ENCODE assay signal across 8 cellular contexts in the genomic region with DNA sequence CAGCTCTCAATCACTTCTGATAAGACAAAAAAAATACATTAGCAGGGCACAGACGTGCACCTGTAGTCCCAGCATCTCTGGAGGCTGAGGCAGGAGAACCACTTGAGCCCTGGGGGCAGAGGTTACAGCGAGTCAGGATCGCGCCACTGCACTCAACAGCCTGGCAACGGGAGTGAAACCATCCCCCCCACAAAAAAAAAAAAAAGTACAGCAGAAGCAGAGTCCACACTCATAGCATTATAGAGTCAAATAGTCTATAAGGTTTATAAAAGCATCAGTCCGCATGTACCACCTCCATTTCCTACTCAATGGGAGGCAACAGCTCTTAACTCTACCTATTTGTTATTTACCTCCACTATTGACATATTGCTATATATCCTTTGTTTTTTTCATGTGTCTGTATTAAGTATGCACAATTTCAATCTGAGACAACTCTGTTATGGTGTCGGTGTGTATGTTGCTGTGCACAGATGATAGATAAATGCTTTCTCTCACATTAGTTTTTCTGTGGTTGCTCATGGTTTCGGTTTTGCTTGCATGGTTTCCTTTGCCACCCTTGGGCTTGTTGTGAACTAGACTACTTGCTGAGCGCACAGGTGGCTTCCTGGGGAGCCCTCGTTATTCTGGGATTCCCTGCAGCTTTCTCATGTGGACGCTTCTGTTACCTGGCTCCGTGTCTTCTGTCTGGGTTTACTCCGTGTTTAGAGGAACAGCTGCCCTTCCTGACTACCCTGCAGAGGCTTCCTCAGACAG. TPM values are rescaled to one million over a fixed set of nuclear protein-coding genes. Genes with fewer than 3 reads are reported as not detected.
DNase-seq lines count a peak whose midpoint lies in the region; ATAC-seq and TF ChIP-seq lines count a peak whose summit lies in the region.

No MANE protein-coding gene starts in this region.

- H3K9me3 Mint-ChIP-seq in activated naive CD4-positive, alpha-beta T cell treated with anti-CD3 and anti-CD28 coated beads, Interleukin-2, amount 50 U/mL, for 72 hours: no peaks in the 10 kb centered on the region
- no peaks in the 10 kb centered on the region for H3K9me3 Mint-ChIP-seq in progenitor cell of endocrine pancreas (ENCODE audit: low read depth)

- no peaks in the 10 kb centered on the region for H3K27me3 Mint-ChIP-seq in progenitor cell of endocrine pancreas

- no peak for TF ChIP-seq CTCF in right atrium auricular region (IDR thresholded peaks at IDR 0.05)
- no peak for TF ChIP-seq CTCF in progenitor cell of endocrine pancreas (IDR thresholded peaks at IDR 0.05; ENCODE audit: unreplicated experiment)

- ATAC-seq in GM18498 (IDR thresholded peaks at IDR 0.05; ENCODE audit: unreplicated experiment): peak; percentile 99
- ATAC-seq in GM21723 (IDR thresholded peaks at IDR 0.05; ENCODE audit: unreplicated experiment): peak; percentile 98
- ATAC-seq in activated naive CD4-positive, alpha-beta T cell treated with anti-CD3 and anti-CD28 coated beads, Interleukin-2, amount 50 U/mL, for 72 hours: peak; percentile 95 to 98
- ATAC-seq in stimulated activated naive CD8-positive, alpha-beta T cell treated with anti-CD3 and anti-CD28 coated beads, Interleukin-15, Interleukin-2, amounts not matched to agents 100 U/mL and 50 U/mL, for 24 hours: peak; percentile 95

- H3K9me3 ChIP-seq in right atrium auricular region: no peaks in the 10 kb centered on the region

- no peaks in the 10 kb centered on the region for H3K27me3 ChIP-seq in right atrium auricular region

- no peak overlapping the region for H3K4me3 ChIP-seq in right atrium auricular region

- DNase-seq in NCI-H1417 treated with DMSO at 0.1 percent for 48 hours (lab: John Stamatoyannopoulos, UW) (peak; percentile 32), amygdala (lab: John Stamatoyannopoulos, UW) (no peak), right atrium auricular region (ENCODE audit: low spot score) (no peak), progenitor cell of endocrine pancreas (ENCODE audit: low spot score, unreplicated experiment) (no peak)
- peak in 1 of 2 donors; percentile 54 for DNase-seq in activated naive CD4-positive, alpha-beta T cell treated with anti-CD3 and anti-CD28 coated beads, Interleukin-2, amount 50 U/mL, for 72 hours (ENCODE audit: low spot score in 2 of 2)
- peak; percentile 53 for DNase-seq in stimulated activated naive CD8-positive, alpha-beta T cell treated with anti-CD3 and anti-CD28 coated beads, Interleukin-15, Interleukin-2, amounts not matched to agents 100 U/mL and 50 U/mL, for 24 hours

- H3K4me1 ChIP-seq in right atrium auricular region: no peaks in the 10 kb centered on the region

- no peak overlapping the region for H3K4me3 Mint-ChIP-seq in progenitor cell of endocrine pancreas (ENCODE audit: low read depth)

- H3K27ac Mint-ChIP-seq in activated naive CD4-positive, alpha-beta T cell treated with anti-CD3 and anti-CD28 coated beads, Interleukin-2, amount 50 U/mL, for 72 hours: peak overlapping the region in 1 of 2 donors; percentile 22
- H3K27ac Mint-ChIP-seq in progenitor cell of endocrine pancreas: no peak overlapping the region

- no peak overlapping the region for H3K27ac ChIP-seq in right atrium auricular region

- no peaks in the 10 kb centered on the region for H3K36me3 Mint-ChIP-seq in activated naive CD4-positive, alpha-beta T cell treated with anti-CD3 and anti-CD28 coated beads, Interleukin-2, amount 50 U/mL, for 72 hours
- H3K36me3 Mint-ChIP-seq in progenitor cell of endocrine pancreas (ENCODE audit: insufficient read depth): peaks cover 26% of the 10 kb centered on the region

- H3K36me3 ChIP-seq in right atrium auricular region: no peaks in the 10 kb centered on the region

- no peaks in the 10 kb centered on the region for H3K4me1 Mint-ChIP-seq in progenitor cell of endocrine pancreas (ENCODE audit: low read depth)

RNA-seq across cellular contexts. Expression of a gene that starts 40.4 kb away (rescaled TPM):
- 1 to 10 TPM in 1 of 2 donors, under 1 TPM in 1; 0.55 to 1.2 TPM for total RNA-seq in activated naive CD4-positive, alpha-beta T cell treated with anti-CD3 and anti-CD28 coated beads, Interleukin-2, amount 50 U/mL, for 72 hours
- total RNA-seq in right atrium auricular region: 1 to 10 TPM; 1.3 to 3.1 TPM
- total RNA-seq in progenitor cell of endocrine pancreas: 18.8 and 19.0 TPM in 2 replicates

Comparison
In these comparisons a context has a peak if more than half of its experiments do, and no peak if none do; other contexts are left out.
1. DNase-seq: peak in NCI-H1417 treated with DMSO at 0.1 percent for 48 hours (single experiment) and stimulated activated naive CD8-positive, alpha-beta T cell treated with anti-CD3 and anti-CD28 coated beads, Interleukin-15, Interleukin-2, amounts not matched to agents 100 U/mL and 50 U/mL, for 24 hours (single experiment); none in amygdala (0 of 56), right atrium auricular region (single experiment) and progenitor cell of endocrine pancreas (single experiment).
2. Peak in every context shown above with its lines, with median percentiles within 50 percentile points of each other: ATAC-seq.